Comparison of ENCODE assay signal across 9 cellular contexts in genomic region chr6:53302678-53303360, GRCh38. TPM values are rescaled to one million over a fixed set of nuclear protein-coding genes. Genes with fewer than 3 reads are reported as not detected.
DNase-seq lines count a peak whose midpoint lies in the region; ATAC-seq and TF ChIP-seq lines count a peak whose summit lies in the region.
"Had no signal": no experiment of that assay in that cellular context is flagged by ENCODE, and none has a peak within 500 bp of the region (broad histone marks: within the 10 kb centered on the region; RNA-seq: fewer than 3 reads in every experiment).

No MANE protein-coding gene starts in this region.

- 34% methylated on average over 6 of the region's 6 CpGs for WGBS in tibial nerve, 2 donors

- H3K36me3 Mint-ChIP-seq in activated T-cell treated with anti-CD3 and anti-CD28 coated beads, Interleukin-2, amount 50 U/mL, for 72 hours (ENCODE audit: insufficient read depth in 2 of 2) = peaks cover 0 to 2% of the 10 kb centered on the region in 2 donors
- H3K36me3 Mint-ChIP-seq in activated naive CD8-positive, alpha-beta T cell treated with anti-CD3 and anti-CD28 coated beads, Interleukin-2, amount 50 U/mL, for 24 hours (ENCODE audit: low read depth) = peaks cover 4% of the 10 kb centered on the region
- no peaks in the 10 kb centered on the region for H3K36me3 Mint-ChIP-seq in immature natural killer cell

- no peak for TF ChIP-seq CTCF in tibial nerve (IDR thresholded peaks at IDR 0.05)

- no peaks in the 10 kb centered on the region for H3K9me3 ChIP-seq in tibial nerve

- H3K27me3 Mint-ChIP-seq in activated T-cell treated with anti-CD3 and anti-CD28 coated beads, Interleukin-2, amount 50 U/mL, for 72 hours (ENCODE audit: low read depth) = no peaks in the 10 kb centered on the region
- no peaks in the 10 kb centered on the region for H3K27me3 Mint-ChIP-seq in activated naive CD8-positive, alpha-beta T cell treated with anti-CD3 and anti-CD28 coated beads, Interleukin-2, amount 50 U/mL, for 24 hours
- peaks cover 0 to 3% (median 2%) of the 10 kb centered on the region in 3 donors for H3K27me3 Mint-ChIP-seq in immature natural killer cell (ENCODE audit: low read depth in 3 of 3)

- H3K9me3 Mint-ChIP-seq in activated T-cell treated with anti-CD3 and anti-CD28 coated beads, Interleukin-2, amount 50 U/mL, for 72 hours = no peaks in the 10 kb centered on the region
- H3K9me3 Mint-ChIP-seq in activated naive CD8-positive, alpha-beta T cell treated with anti-CD3 and anti-CD28 coated beads, Interleukin-2, amount 50 U/mL, for 24 hours = no peaks in the 10 kb centered on the region
- H3K9me3 Mint-ChIP-seq in immature natural killer cell = no peaks in the 10 kb centered on the region

- H3K36me3 ChIP-seq in tibial nerve = no peaks in the 10 kb centered on the region

- no peak for TF ChIP-seq EP300 in tibial nerve (IDR thresholded peaks at IDR 0.05)

- peak overlapping the region; percentile 54 to 83 for H3K4me3 Mint-ChIP-seq in activated T-cell treated with anti-CD3 and anti-CD28 coated beads, Interleukin-2, amount 50 U/mL, for 72 hours
- peak overlapping the region; percentile 43 for H3K4me3 Mint-ChIP-seq in activated naive CD8-positive, alpha-beta T cell treated with anti-CD3 and anti-CD28 coated beads, Interleukin-2, amount 50 U/mL, for 24 hours
- H3K4me3 Mint-ChIP-seq in immature natural killer cell = peak overlapping the region; percentile 67 to 85 (median 79)

- DNase-seq in activated T-cell treated with anti-CD3 and anti-CD28 coated beads, Interleukin-2, amount 50 U/mL, for 72 hours = no peak
- DNase-seq in activated T-cell treated with anti-CD3 and anti-CD28 coated beads, Interleukin-2, amount 50 U/mL, for 1 hour = no peak
- DNase-seq in activated naive CD8-positive, alpha-beta T cell treated with anti-CD3 and anti-CD28 coated beads, Interleukin-2, amount 50 U/mL, for 24 hours = no peak
- peak in 1 of 3 donors; percentile 31 for DNase-seq in immature natural killer cell
- DNase-seq in tibial nerve (ENCODE audit: low spot score in 2 of 2) = no peak
- DNase-seq in substantia nigra (lab: John Stamatoyannopoulos, UW) = no peak
- DNase-seq in COR-L47 (lab: John Stamatoyannopoulos, UW) = no peak
- DNase-seq: NCI-H1694 had no signal

- no peaks in the 10 kb centered on the region for H3K27me3 ChIP-seq in tibial nerve

- H3K27ac Mint-ChIP-seq in activated T-cell treated with anti-CD3 and anti-CD28 coated beads, Interleukin-2, amount 50 U/mL, for 72 hours = peak overlapping the region; percentile 78
- H3K27ac Mint-ChIP-seq in activated naive CD8-positive, alpha-beta T cell treated with anti-CD3 and anti-CD28 coated beads, Interleukin-2, amount 50 U/mL, for 24 hours = peak overlapping the region; percentile 33
- peak overlapping the region; percentile 65 to 96 (median 81) for H3K27ac Mint-ChIP-seq in immature natural killer cell

- TF ChIP-seq POLR2A in tibial nerve (IDR thresholded peaks at IDR 0.05) = no peak

- peaks cover 0 to 80% (median 42%) of the 10 kb centered on the region in 4 donors for H3K4me1 ChIP-seq in tibial nerve

- peak overlapping the region in 1 of 4 donors; percentile 7 for H3K4me3 ChIP-seq in tibial nerve

- H3K27ac ChIP-seq in tibial nerve (peak overlapping the region in 3 of 4 donors; percentile 27 to 69 (median 60)), substantia nigra (ENCODE audit: low read depth, low read length, poor library complexity, severe bottlenecking) (no peak overlapping the region)

- ATAC-seq in activated T-cell treated with anti-CD3 and anti-CD28 coated beads, Interleukin-2, amount 50 U/mL, for 72 hours (replicated peaks in 1 of 2) = peak; percentile 14 to 32
- ATAC-seq in activated naive CD8-positive, alpha-beta T cell treated with anti-CD3 and anti-CD28 coated beads, Interleukin-2, amount 50 U/mL, for 24 hours = no peak
- ATAC-seq in HG03045 (IDR thresholded peaks at IDR 0.05; ENCODE audit: unreplicated experiment) = no peak

- peaks cover 70% of the 10 kb centered on the region for H3K4me1 Mint-ChIP-seq in activated T-cell treated with anti-CD3 and anti-CD28 coated beads, Interleukin-2, amount 50 U/mL, for 72 hours (ENCODE audit: low read depth)
- H3K4me1 Mint-ChIP-seq in activated naive CD8-positive, alpha-beta T cell treated with anti-CD3 and anti-CD28 coated beads, Interleukin-2, amount 50 U/mL, for 24 hours = peaks cover 77% of the 10 kb centered on the region
- peaks cover 82 to 85% of the 10 kb centered on the region in 2 donors for H3K4me1 Mint-ChIP-seq in immature natural killer cell

RNA-seq across cellular contexts. Expression of gene ELOVL5, which starts 45.9 kb away (rescaled TPM):
- total RNA-seq in activated T-cell treated with anti-CD3 and anti-CD28 coated beads, Interleukin-2, amount 50 U/mL, for 72 hours = 100 to 1,000 TPM; 102 to 108 TPM
- 10 to 100 TPM; 45.4 to 85.2 (median 63.0) TPM for polyA plus RNA-seq in immature natural killer cell
- 10 to 100 TPM; 58.4 to 97.0 (median 69.7) TPM for total RNA-seq in tibial nerve

Comparison
In these comparisons a context has a peak if more than half of its experiments do, and no peak if none do; other contexts are left out.
1. ATAC-seq: peak in activated T-cell treated with anti-CD3 and anti-CD28 coated beads, Interleukin-2, amount 50 U/mL, for 72 hours (2 of 2); none in activated naive CD8-positive, alpha-beta T cell treated with anti-CD3 and anti-CD28 coated beads, Interleukin-2, amount 50 U/mL, for 24 hours (single experiment) and HG03045 (single experiment).
2. Peak in every context shown above with its lines, with median percentiles within 50 percentile points of each other: H3K27ac Mint-ChIP-seq and H3K4me3 Mint-ChIP-seq.